16 cellular contexts compared by ENCODE assay signal in the genomic region with DNA sequence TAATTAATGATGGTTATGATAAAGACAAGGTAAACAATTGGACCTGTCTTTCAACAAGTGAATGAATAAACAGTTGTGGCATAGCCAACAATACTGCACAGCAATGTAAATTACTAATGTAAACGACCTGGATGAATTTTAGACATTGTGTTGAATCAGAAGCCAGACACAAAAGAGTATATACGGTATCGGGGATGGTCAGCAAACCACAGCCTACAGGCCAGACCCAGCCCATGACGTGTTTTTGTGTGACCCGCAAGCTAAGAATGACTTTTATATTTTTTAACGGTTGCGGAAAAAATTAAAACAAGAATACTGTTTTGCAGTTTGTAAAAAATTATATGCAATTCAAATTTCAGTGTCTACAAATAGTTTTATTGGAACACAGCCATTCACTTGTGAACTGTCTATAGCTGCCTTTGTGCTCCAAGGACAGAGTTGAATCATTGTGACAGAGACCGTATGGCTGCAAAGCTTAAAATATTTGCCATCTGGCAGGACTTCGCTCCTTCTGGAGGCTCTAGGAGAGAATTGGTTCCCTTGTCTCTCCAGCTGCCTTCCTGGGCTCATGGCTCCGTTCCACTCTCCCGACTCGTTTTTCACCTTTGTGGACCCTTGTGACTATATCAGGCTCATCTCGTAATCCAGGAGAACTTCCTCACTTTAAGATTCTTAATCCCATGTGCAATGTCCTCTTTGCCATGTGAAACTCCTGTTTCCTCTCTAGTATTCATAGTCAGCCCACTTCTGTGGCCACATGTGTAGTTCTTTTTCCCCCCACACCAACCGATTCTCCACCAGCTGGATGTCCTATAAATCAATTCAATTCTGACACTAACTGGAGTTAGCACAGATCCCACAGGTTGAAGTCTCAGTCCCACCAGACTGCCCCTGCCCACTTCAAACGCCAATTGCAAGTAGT.
DNase-seq lines count a peak whose midpoint lies in the region; ATAC-seq, FAIRE-seq and TF ChIP-seq lines count a peak whose summit lies in the region.
"Had no signal": no experiment of that assay in that cellular context is flagged by ENCODE, and none has a peak within 500 bp of the region (broad histone marks: within the 10 kb centered on the region; RNA-seq: fewer than 3 reads in every experiment).

No MANE protein-coding gene starts in this region.

- TF ChIP-seq CTCF in adrenal gland (IDR thresholded peaks at IDR 0.05) (no peak), kidney (IDR thresholded peaks at IDR 0.05; ENCODE audit: borderline replicate concordance, extremely low read depth, insufficient read depth) (no peak)

- no peak overlapping the region for H3K4me3 Mint-ChIP-seq in activated CD8-positive, alpha-beta memory T cell treated with anti-CD3 and anti-CD28 coated beads, Interleukin-2, amount 10 ng/mL, durations not matched to agents 7 days and 5 days
- H3K4me3 Mint-ChIP-seq: activated CD4-positive, alpha-beta T cell treated with anti-CD3 and anti-CD28 coated beads for 36 hours; GM23338; T-helper 2 cell treated with Interferon-gamma antibody and Interleukin-4, amounts not matched to agents 5 μg/mL and 100 μg/mL, for 36 hours had no signal

- no peak overlapping the region for H3K27ac Mint-ChIP-seq in activated CD8-positive, alpha-beta memory T cell treated with anti-CD3 and anti-CD28 coated beads, Interleukin-2, amount 10 ng/mL, durations not matched to agents 7 days and 5 days
- H3K27ac Mint-ChIP-seq: activated CD4-positive, alpha-beta T cell treated with anti-CD3 and anti-CD28 coated beads for 36 hours; GM23338; T-helper 2 cell treated with Interferon-gamma antibody and Interleukin-4, amounts not matched to agents 5 μg/mL and 100 μg/mL, for 36 hours had no signal

- H3K36me3 ChIP-seq in adrenal gland (replicated peaks in 1 of 2) (no peaks in the 10 kb centered on the region), kidney (ENCODE audit: control insufficient read depth in 1 of 2, insufficient read depth in 2 of 2, low read length in 2 of 2) (no peaks in the 10 kb centered on the region)
- H3K36me3 ChIP-seq: MG63, tibial nerve had no signal

- peaks cover 19% of the 10 kb centered on the region for H3K4me1 Mint-ChIP-seq in activated CD8-positive, alpha-beta memory T cell treated with anti-CD3 and anti-CD28 coated beads, Interleukin-2, amount 10 ng/mL, durations not matched to agents 7 days and 5 days

- no peaks in the 10 kb centered on the region for H3K9me3 ChIP-seq in adrenal gland (replicated peaks in 1 of 3)
- H3K9me3 ChIP-seq in kidney (ENCODE audit: control insufficient read depth in 1 of 2, low read length in 2 of 2): no peaks in the 10 kb centered on the region
- H3K9me3 ChIP-seq: MG63, tibial nerve had no signal

- H3K27ac ChIP-seq in adrenal gland (peak overlapping the region in 2 of 5 donors; percentile 13 to 44), kidney (ENCODE audit: low read depth in 2 of 2, low read length in 2 of 2) (no peak overlapping the region)
- H3K27ac ChIP-seq: tibial nerve had no signal

- no peak for FAIRE-seq in kidney (lab: Jason Lieb, UNC)
- FAIRE-seq: endometrium had no signal

- H3K9ac ChIP-seq in kidney (ENCODE audit: low read length in 2 of 2): no peak overlapping the region

- H3K36me3 Mint-ChIP-seq in activated CD8-positive, alpha-beta memory T cell treated with anti-CD3 and anti-CD28 coated beads, Interleukin-2, amount 10 ng/mL, durations not matched to agents 7 days and 5 days: no peaks in the 10 kb centered on the region

- 41 to 55% (median 52%) methylated on average over 15 of the region's 15 CpGs for WGBS in adrenal gland, 4 donors

- DNase-seq in DMS 273 (lab: John Stamatoyannopoulos, UW; ENCODE audit: unreplicated experiment) (peak; percentile 91), NCI-H1694 treated with DMSO at 0.1 percent for 48 hours (lab: John Stamatoyannopoulos, UW) (peak; percentile 73), adrenal gland (peak in 5 of 7 donors; percentile 37 to 54 (median 41)), myocyte (ENCODE audit: low read depth) (peak; percentile 7), erythroblast (lab: John Stamatoyannopoulos, UW) (no peak), kidney (no peak)
- no peak for DNase-seq in activated CD8-positive, alpha-beta memory T cell treated with anti-CD3 and anti-CD28 coated beads, Interleukin-2, amount 10 ng/mL, durations not matched to agents 7 days and 5 days
- DNase-seq: activated CD4-positive, alpha-beta T cell treated with anti-CD3 and anti-CD28 coated beads for 36 hours; activated gamma-delta T cell; MG63; NCI-H2107; SIG-M5 had no signal

- no peaks in the 10 kb centered on the region for H3K9me3 Mint-ChIP-seq in activated CD8-positive, alpha-beta memory T cell treated with anti-CD3 and anti-CD28 coated beads, Interleukin-2, amount 10 ng/mL, durations not matched to agents 7 days and 5 days (ENCODE audit: low read depth)
- H3K9me3 Mint-ChIP-seq: GM23338; T-helper 2 cell treated with Interferon-gamma antibody and Interleukin-4, amounts not matched to agents 5 μg/mL and 100 μg/mL, for 36 hours had no signal

- intact Hi-C loops in adrenal gland (cut with DNase I): no loop called here
- intact Hi-C loops in kidney (cut with DNase I): no loop called here

- H3K27me3 Mint-ChIP-seq in activated CD8-positive, alpha-beta memory T cell treated with anti-CD3 and anti-CD28 coated beads, Interleukin-2, amount 10 ng/mL, durations not matched to agents 7 days and 5 days: no peaks in the 10 kb centered on the region
- H3K27me3 Mint-ChIP-seq: activated CD4-positive, alpha-beta T cell treated with anti-CD3 and anti-CD28 coated beads for 36 hours had no signal

- H3K4me1 ChIP-seq in adrenal gland (replicated peaks in 1 of 2): peaks cover 19% of the 10 kb centered on the region in 2 donors
- H3K4me1 ChIP-seq in kidney (ENCODE audit: control insufficient read depth in 1 of 2, insufficient read depth in 1 of 2, low read depth in 1 of 2, low read length in 2 of 2): peaks cover 4 to 13% of the 10 kb centered on the region in 2 donors

- CTCF ChIA-PET in activated CD8-positive, alpha-beta memory T cell treated with anti-CD3 and anti-CD28 coated beads, Interleukin-2, amount 10 ng/mL, durations not matched to agents 7 days and 5 days (lab: Charles Lee): interaction anchor here (1.1 to 3.0 kb wide), 2 partner anchors 14 to 60 kb away, joined by 3 to 18 read pairs; no protein-coding TSS in a partner anchor

- no peak overlapping the region for H3K4me3 ChIP-seq in adrenal gland
- no peak overlapping the region for H3K4me3 ChIP-seq in kidney (ENCODE audit: low read length in 2 of 2)
- H3K4me3 ChIP-seq: GM23338, MG63, tibial nerve had no signal

- H3K27me3 ChIP-seq in adrenal gland: no peaks in the 10 kb centered on the region
- H3K27me3 ChIP-seq: MG63, tibial nerve had no signal

- TF ChIP-seq POLR2A in adrenal gland (IDR thresholded peaks at IDR 0.05) (no peak), erythroblast (IDR thresholded peaks at IDR 0.05; ENCODE audit: low read length) (no peak)

- no peak for ATAC-seq in activated CD8-positive, alpha-beta memory T cell treated with anti-CD3 and anti-CD28 coated beads, Interleukin-2, amount 10 ng/mL, durations not matched to agents 7 days and 5 days
- ATAC-seq: activated CD4-positive, alpha-beta T cell treated with anti-CD3 and anti-CD28 coated beads for 36 hours; GM23338 had no signal

Comparison
In these comparisons a context has a peak if more than half of its experiments do, and no peak if none do; other contexts are left out.
1. DNase-seq: peak in DMS 273 (single experiment), NCI-H1694 treated with DMSO at 0.1 percent for 48 hours (single experiment), adrenal gland (5 of 7) and myocyte (single experiment); none in activated CD8-positive, alpha-beta memory T cell treated with anti-CD3 and anti-CD28 coated beads, Interleukin-2, amount 10 ng/mL, durations not matched to agents 7 days and 5 days (single experiment), erythroblast (0 of 2) and kidney (single experiment).